In genomic region chr11:118670063-118670462, GRCh38 we compare ENCODE assay signal across 37 cellular contexts. TPM values are rescaled to one million over a fixed set of nuclear protein-coding genes. Genes with fewer than 3 reads are reported as not detected.
"Had no signal": no experiment of that assay in that cellular context is flagged by ENCODE, and none has a peak within 500 bp of the region (broad histone marks: within the 10 kb centered on the region; RNA-seq: fewer than 3 reads in every experiment).

No MANE protein-coding gene starts in this region.

- FAIRE-seq: RCC 7860 had no signal

- H3K36me3 ChIP-seq: brain microvascular endothelial cell, WERI-Rb-1 had no signal

- ATAC-seq: activated CD8-positive, alpha-beta T cell treated with anti-CD3 and anti-CD28 coated beads for 36 hours; activated T-cell treated with anti-CD3 and anti-CD28 coated beads, Interleukin-2, amount 50 U/mL, for 72 hours; activated T-helper 17 cell treated with anti-CD3 and anti-CD28 coated beads, Interleukin-2, amount 50 U/mL, for 72 hours had no signal

- DNase-seq: activated CD4-positive, alpha-beta T cell treated with anti-CD3 and anti-CD28 coated beads for 1 hour; activated CD4-positive, alpha-beta T cell treated with anti-CD3 and anti-CD28 coated beads, Interleukin-2, amount 10 ng/mL, durations not matched to agents 24 days and 14 days; activated CD4-positive, alpha-beta T cell treated with anti-CD3 and anti-CD28 coated beads, Interleukin-2, amount 50 U/mL, for 4 hours; activated CD4-positive, CD25-positive, alpha-beta regulatory T cell; activated CD8-positive, alpha-beta T cell treated with anti-CD3 and anti-CD28 coated beads for 36 hours; activated effector memory CD4-positive, alpha-beta T cell treated with anti-CD3 and anti-CD28 coated beads, Interleukin-2, amount 50 U/mL, for 16 hours; activated naive CD4-positive, alpha-beta T cell; activated naive CD4-positive, alpha-beta T cell treated with anti-CD3 and anti-CD28 coated beads, Interleukin-2, amount 50 U/mL, for 16 hours; activated naive CD8-positive, alpha-beta T cell treated with anti-CD3 and anti-CD28 coated beads for 36 hours; activated T-cell treated with anti-CD3 and anti-CD28 coated beads, Interleukin-2, amount 50 U/mL, for 1 hour; activated T-cell treated with anti-CD3 and anti-CD28 coated beads, Interleukin-2, amount 50 U/mL, for 72 hours; amniotic stem cell; brain microvascular endothelial cell; MM.1S; MV-4-11; NCI-H1092; NCI-H1436 treated with DMSO at 0.1 percent for 48 hours; NCI-H1694 treated with DMSO at 0.1 percent for 48 hours; NCI-H2029; NCI-H345; NCI-H510A; NCI-H526; NCI-H748 treated with DMSO at 0.1 percent for 48 hours; PC-9; Right ventricle myocardium superior; SW 1271; T-helper 1 cell; T-helper 2 cell; T1000; WERI-Rb-1 had no signal

- H3K4me3 ChIP-seq: PC-9 had no signal

RNA-seq across cellular contexts. Expression of gene TREH, which starts 9.4 kb away (rescaled TPM):
- total RNA-seq: activated CD4-positive, alpha-beta T cell treated with anti-CD3 and anti-CD28 coated beads, Interleukin-2, amount 10 ng/mL, durations not matched to agents 24 days and 14 days; activated CD8-positive, alpha-beta memory T cell treated with anti-CD3 and anti-CD28 coated beads for 36 hours; activated CD8-positive, alpha-beta T cell treated with anti-CD3 and anti-CD28 coated beads for 36 hours; activated naive CD8-positive, alpha-beta T cell treated with anti-CD3 and anti-CD28 coated beads for 36 hours; activated T-cell treated with anti-CD3 and anti-CD28 coated beads, Interleukin-2, amount 50 U/mL, for 72 hours; activated T-helper 17 cell treated with anti-CD3 and anti-CD28 coated beads, Interleukin-2, amount 50 U/mL, for 72 hours; aorta; cardiac septum; LHCN-M2; OCI-LY7; PC-9; Right ventricle myocardium superior had no signal
